Comparison of ENCODE assay signal across 9 cellular contexts in genomic region chr10:117441812-117442443, GRCh38.
DNase-seq lines count a peak whose midpoint lies in the region; ATAC-seq, FAIRE-seq and TF ChIP-seq lines count a peak whose summit lies in the region.
"Had no signal": no experiment of that assay in that cellular context is flagged by ENCODE, and none has a peak within 500 bp of the region (broad histone marks: within the 10 kb centered on the region; RNA-seq: fewer than 3 reads in every experiment).

No MANE protein-coding gene starts in this region.

- TF ChIP-seq CTCF in astrocyte (IDR thresholded peaks at IDR 0.05; ENCODE audit: insufficient read depth, low read depth, low read length) (no peak), progenitor cell of endocrine pancreas (IDR thresholded peaks at IDR 0.05; ENCODE audit: unreplicated experiment) (no peak), glutamatergic neuron (IDR thresholded peaks at IDR 0.05; ENCODE audit: partially characterized antibody, unreplicated experiment) (no peak), D721Med (IDR thresholded peaks at IDR 0.05; ENCODE audit: insufficient read depth, missing control alignments) (no peak), sigmoid colon (IDR thresholded peaks at IDR 0.05) (no peak)

- peak; percentile 62 for ATAC-seq in GM19395 (IDR thresholded peaks at IDR 0.05; ENCODE audit: unreplicated experiment)

- peak overlapping the region; percentile 50 for H3K9ac ChIP-seq in astrocyte (ENCODE audit: low read length)
- no peak overlapping the region for H3K9ac ChIP-seq in subcutaneous abdominal adipose tissue (ENCODE audit: low read length in 5 of 5)

- H3K27ac ChIP-seq in astrocyte (ENCODE audit: low read depth, low read length) (peak overlapping the region; percentile 72), subcutaneous abdominal adipose tissue (ENCODE audit: low read depth, low read length) (peak overlapping the region; percentile 41), sigmoid colon (peak overlapping the region in 2 of 4 donors; percentile 2 to 27)
- H3K27ac ChIP-seq: HL-60 had no signal

- H3K27me3 ChIP-seq in astrocyte (ENCODE audit: insufficient read depth, low read length) = no peaks in the 10 kb centered on the region
- H3K27me3 ChIP-seq in subcutaneous abdominal adipose tissue (ENCODE audit: control insufficient read depth in 5 of 5, insufficient read depth in 4 of 5, low read length in 5 of 5) = peaks cover 0 to 13% (median 3%) of the 10 kb centered on the region in 5 donors
- H3K27me3 ChIP-seq in sigmoid colon = no peaks in the 10 kb centered on the region

- no peaks in the 10 kb centered on the region for H3K79me2 ChIP-seq in astrocyte (ENCODE audit: insufficient read depth, low read length)

- H3K36me3 ChIP-seq in astrocyte (ENCODE audit: insufficient read depth, low read length) = no peaks in the 10 kb centered on the region
- H3K36me3 ChIP-seq in subcutaneous abdominal adipose tissue (ENCODE audit: control insufficient read depth in 5 of 5, insufficient read depth in 5 of 5, low read length in 5 of 5) = no peaks in the 10 kb centered on the region
- no peaks in the 10 kb centered on the region for H3K36me3 ChIP-seq in sigmoid colon

- peak overlapping the region; percentile 57 for H3K4me2 ChIP-seq in astrocyte (ENCODE audit: low read length)

- intact Hi-C loops in sigmoid colon (cut with DNase I) = loop anchor here (2.0 to 5.0 kb wide), 6 partner anchors 21 to 800 kb away; partner anchors contain the start of gene PDZD8

- no peak overlapping the region for H3K27ac Mint-ChIP-seq in astrocyte (ENCODE audit: unreplicated experiment)
- no peak overlapping the region for H3K27ac Mint-ChIP-seq in progenitor cell of endocrine pancreas
- no peak overlapping the region for H3K27ac Mint-ChIP-seq in glutamatergic neuron (ENCODE audit: unreplicated experiment)

- H3K4me1 ChIP-seq in astrocyte (ENCODE audit: insufficient read depth, low read length) (peaks cover 13% of the 10 kb centered on the region), subcutaneous abdominal adipose tissue (ENCODE audit: control insufficient read depth in 5 of 5, insufficient read depth in 5 of 5, low read length in 5 of 5) (peaks cover 3 to 28% (median 26%) of the 10 kb centered on the region in 5 donors), sigmoid colon (peaks cover 0 to 22% (median 13%) of the 10 kb centered on the region in 4 donors)

- no peak for TF ChIP-seq POLR2A in sigmoid colon (IDR thresholded peaks at IDR 0.05)

- H3K9me3 Mint-ChIP-seq in astrocyte (ENCODE audit: unreplicated experiment) (peaks cover 9% of the 10 kb centered on the region), progenitor cell of endocrine pancreas (ENCODE audit: low read depth) (no peaks in the 10 kb centered on the region), glutamatergic neuron (ENCODE audit: unreplicated experiment) (peaks cover 12% of the 10 kb centered on the region)

- 59 to 71% methylated on average over 6 of the region's 6 CpGs for WGBS in sigmoid colon, 2 donors

- DNase-seq in HT1080 (ENCODE audit: low read depth) (peak; percentile 91), astrocyte (ENCODE audit: low read depth) (peak; percentile 89), progenitor cell of endocrine pancreas (ENCODE audit: low spot score, unreplicated experiment) (no peak), glutamatergic neuron (no peak), D721Med (ENCODE audit: insufficient read length, low spot score) (no peak), sigmoid colon (no peak)

- H3K9me3 ChIP-seq in astrocyte (ENCODE audit: insufficient read depth, low read depth, low read length) (no peaks in the 10 kb centered on the region), subcutaneous abdominal adipose tissue (ENCODE audit: control insufficient read depth in 5 of 5, low read length in 5 of 5) (no peaks in the 10 kb centered on the region), sigmoid colon (no peaks in the 10 kb centered on the region)

- no peak for TF ChIP-seq EP300 in sigmoid colon (IDR thresholded peaks at IDR 0.05)

- H3K4me3 Mint-ChIP-seq in astrocyte (ENCODE audit: unreplicated experiment) = no peak overlapping the region
- no peak overlapping the region for H3K4me3 Mint-ChIP-seq in progenitor cell of endocrine pancreas (ENCODE audit: low read depth)
- H3K4me3 Mint-ChIP-seq in glutamatergic neuron (ENCODE audit: unreplicated experiment) = no peak overlapping the region

- no peaks in the 10 kb centered on the region for H3K36me3 Mint-ChIP-seq in astrocyte (ENCODE audit: low read depth, unreplicated experiment)
- H3K36me3 Mint-ChIP-seq in progenitor cell of endocrine pancreas (ENCODE audit: insufficient read depth) = no peaks in the 10 kb centered on the region
- peaks cover 8% of the 10 kb centered on the region for H3K36me3 Mint-ChIP-seq in glutamatergic neuron (ENCODE audit: unreplicated experiment)

- peak; percentile 67 for FAIRE-seq in astrocyte (lab: Jason Lieb, UNC)
- no peak for FAIRE-seq in D721Med (lab: Jason Lieb, UNC)

- H3K4me1 Mint-ChIP-seq in astrocyte (ENCODE audit: low read depth, unreplicated experiment) (peaks cover 12% of the 10 kb centered on the region), progenitor cell of endocrine pancreas (ENCODE audit: low read depth) (no peaks in the 10 kb centered on the region), glutamatergic neuron (ENCODE audit: low read depth, unreplicated experiment) (peaks cover 4% of the 10 kb centered on the region)

- H4K20me1 ChIP-seq in astrocyte (ENCODE audit: insufficient read depth, low read length) = no peaks in the 10 kb centered on the region

- H3K27me3 Mint-ChIP-seq in astrocyte (ENCODE audit: low read depth, unreplicated experiment) (peaks cover 18% of the 10 kb centered on the region), progenitor cell of endocrine pancreas (peaks cover 8% of the 10 kb centered on the region), glutamatergic neuron (ENCODE audit: unreplicated experiment) (peaks cover 2% of the 10 kb centered on the region)

- no peak overlapping the region for H3K4me3 ChIP-seq in astrocyte (ENCODE audit: insufficient read depth, low read depth, low read length)
- H3K4me3 ChIP-seq in subcutaneous abdominal adipose tissue (ENCODE audit: low read depth in 1 of 5, low read length in 5 of 5) = no peak overlapping the region
- H3K4me3 ChIP-seq in sigmoid colon = no peak overlapping the region

- H2AFZ ChIP-seq in astrocyte (ENCODE audit: low read depth, low read length) = no peak overlapping the region

Comparison
In these comparisons a context has a peak if more than half of its experiments do, and no peak if none do; other contexts are left out.
1. DNase-seq: peak in HT1080 (single experiment) and astrocyte (single experiment); none in progenitor cell of endocrine pancreas (single experiment), glutamatergic neuron (single experiment), D721Med (single experiment) and sigmoid colon (single experiment).